ENCODE assay signal across 23 cellular contexts in the genomic region with DNA sequence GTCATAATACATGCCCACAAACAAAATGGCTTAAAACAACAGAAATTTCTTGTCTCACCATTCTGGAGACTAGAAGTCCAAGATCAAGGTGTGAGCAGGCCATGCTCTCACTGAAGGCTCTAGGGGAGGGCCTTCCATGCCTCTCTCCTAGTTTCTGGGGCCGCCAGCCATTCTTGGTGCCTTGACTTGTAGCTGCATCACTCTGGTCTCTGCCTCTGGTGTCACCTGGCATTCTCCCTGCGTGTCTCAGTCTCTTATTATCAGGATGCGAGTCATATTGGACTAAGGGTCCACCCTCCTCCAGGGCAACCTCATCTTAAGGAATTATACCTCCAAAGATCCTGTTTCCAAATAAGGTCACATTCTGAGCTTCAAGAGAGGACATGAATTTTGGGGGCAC.
A peak's percentile ranks its signal among the peaks of the same experiment; 100 is the strongest.
DNase-seq lines count a peak whose midpoint lies in the region; ATAC-seq and TF ChIP-seq lines count a peak whose summit lies in the region.
"Had no signal": no experiment of that assay in that cellular context is flagged by ENCODE, and none has a peak within 500 bp of the region (broad histone marks: within the 10 kb centered on the region; RNA-seq: fewer than 3 reads in every experiment).

No MANE protein-coding gene starts in this region.

- dilution Hi-C loops in mammary epithelial cell (cut with HindIII; ENCODE audit: low sequenced_read_pairs), result no loop called here

- no peak overlapping the region for H3K4me2 ChIP-seq in mammary epithelial cell (ENCODE audit: insufficient read depth, low read depth, low read length)
- H3K4me2 ChIP-seq: BLaER1 had no signal

- H3K27me3 ChIP-seq in mammary epithelial cell (ENCODE audit: insufficient read depth, low read length), result no peaks in the 10 kb centered on the region
- H3K27me3 ChIP-seq in foreskin keratinocyte, result no peaks in the 10 kb centered on the region
- H3K27me3 ChIP-seq: BLaER1, MG63, Peyer's patch had no signal

- H3K4me1 Mint-ChIP-seq in MCF 10A (ENCODE audit: insufficient read depth, unreplicated experiment), result no peaks in the 10 kb centered on the region
- H3K4me1 Mint-ChIP-seq: CD4-positive, CD25-positive, alpha-beta regulatory T cell had no signal

- H3K9me3 Mint-ChIP-seq in MCF 10A (ENCODE audit: unreplicated experiment), result no peaks in the 10 kb centered on the region
- H3K9me3 Mint-ChIP-seq: HFFc6 had no signal

- CTCF ChIA-PET in mammary epithelial cell (lab: Charles Lee; ENCODE audit: low non-redundant PET) (no interaction called here), MCF 10A (lab: Yijun Ruan, JAX) (no interaction called here)

- no peak overlapping the region for H3K27ac Mint-ChIP-seq in MCF 10A (ENCODE audit: low read depth, unreplicated experiment)
- H3K27ac Mint-ChIP-seq: CD4-positive, CD25-positive, alpha-beta regulatory T cell; HFFc6 had no signal

- no peak overlapping the region for H3K27ac ChIP-seq in mammary epithelial cell (ENCODE audit: insufficient read depth, low read depth, low read length)
- no peak overlapping the region for H3K27ac ChIP-seq in foreskin keratinocyte
- H3K27ac ChIP-seq: BLaER1, Peyer's patch, SK-N-MC had no signal

- ATAC-seq in foreskin keratinocyte (no peak), GM18907 (IDR thresholded peaks at IDR 0.05; ENCODE audit: unreplicated experiment) (no peak), HG03280 (IDR thresholded peaks at IDR 0.05; ENCODE audit: unreplicated experiment) (no peak), HG02610 (IDR thresholded peaks at IDR 0.05; ENCODE audit: unreplicated experiment) (no peak)
- ATAC-seq: K562 had no signal

- no peak overlapping the region for H2AFZ ChIP-seq in mammary epithelial cell (ENCODE audit: low read depth, low read length)

- TF ChIP-seq CTCF in mammary epithelial cell (conservative IDR thresholded peaks at IDR 0.05 in 1 of 2, IDR thresholded peaks at IDR 0.05 in 1 of 2; ENCODE audit: extremely low read depth in 1 of 2, insufficient read depth in 1 of 2, low read depth in 1 of 2, low read length in 2 of 2) (no peak), MCF 10A (IDR thresholded peaks at IDR 0.05; ENCODE audit: unreplicated experiment) (no peak), foreskin keratinocyte (conservative IDR thresholded peaks at IDR 0.05) (no peak)

- no peaks in the 10 kb centered on the region for H3K36me3 Mint-ChIP-seq in MCF 10A (ENCODE audit: insufficient read depth, unreplicated experiment)
- H3K36me3 Mint-ChIP-seq: CD4-positive, CD25-positive, alpha-beta regulatory T cell had no signal

- H3K9ac ChIP-seq in mammary epithelial cell (ENCODE audit: insufficient read depth, low read length), result no peak overlapping the region
- H3K9ac ChIP-seq: BLaER1 had no signal

- intact Hi-C loops in mammary epithelial cell (cut with micrococcal nuclease) (no loop called here), MCF 10A (cut with micrococcal nuclease) (no loop called here)

- POLR2A ChIA-PET in MCF 10A (lab: Yijun Ruan, JAX), result no interaction called here

- 69% methylated on average over 3 of the region's 3 CpGs for WGBS in mammary epithelial cell (ENCODE audit: low coverage, missing lambda C conversion rate)

- peak; percentile 21 for DNase-seq in mammary epithelial cell
- no peak for DNase-seq in MCF 10A (ENCODE audit: unreplicated experiment)
- DNase-seq in M059J (ENCODE audit: low read depth), result peak; percentile 14
- peak; percentile 14 to 28 for DNase-seq in foreskin keratinocyte
- no peak for DNase-seq in HUDEP-2 (lab: John Stamatoyannopoulos, UW; ENCODE audit: unreplicated experiment in 76 of 76)
- DNase-seq: CD4-positive, CD25-positive, alpha-beta regulatory T cell; GOT3; HFFc6; Kasumi-1; MG63; NCI-H1105 treated with DMSO at 0.1 percent for 48 hours; NCI-H2029 treated with DMSO at 0.1 percent for 48 hours; NCI-H510A; NCI-H69; SIG-M5 had no signal

- H4K20me1 ChIP-seq in mammary epithelial cell (ENCODE audit: insufficient read depth, low read length), result no peaks in the 10 kb centered on the region
- H4K20me1 ChIP-seq: BLaER1 had no signal

- H3K4me3 ChIP-seq in mammary epithelial cell (replicated peaks in 1 of 3; ENCODE audit: insufficient read depth in 1 of 3, low read depth in 2 of 3, low read length in 3 of 3), result no peak overlapping the region
- H3K4me3 ChIP-seq: BLaER1, HAP-1, K562, MG63, Peyer's patch, SK-N-MC had no signal

- BruUV-seq in mammary epithelial cell (replicated peaks; lab: Mats Ljungman, UMichigan) (no TSS peak), MCF 10A (replicated peaks; lab: Mats Ljungman, UMichigan) (no TSS peak)

- H3K9me3 ChIP-seq in mammary epithelial cell (replicated peaks; ENCODE audit: insufficient read depth, low read length), result no peaks in the 10 kb centered on the region
- H3K9me3 ChIP-seq: BLaER1, HAP-1, MG63, Peyer's patch had no signal

- no peaks in the 10 kb centered on the region for H3K79me2 ChIP-seq in mammary epithelial cell (ENCODE audit: insufficient read depth, low read length)

- H3K4me3 Mint-ChIP-seq in MCF 10A (ENCODE audit: unreplicated experiment), result no peak overlapping the region
- H3K4me3 Mint-ChIP-seq: CD4-positive, CD25-positive, alpha-beta regulatory T cell; HFFc6 had no signal

- H3K4me1 ChIP-seq in mammary epithelial cell (ENCODE audit: insufficient read depth, low read length) (peaks cover 20% of the 10 kb centered on the region), foreskin keratinocyte (peaks cover 5% of the 10 kb centered on the region)
- H3K4me1 ChIP-seq: HAP-1, Peyer's patch had no signal

- H3K36me3 ChIP-seq in mammary epithelial cell (ENCODE audit: insufficient read depth, low read length), result no peaks in the 10 kb centered on the region
- H3K36me3 ChIP-seq: BLaER1, HAP-1, MG63, Peyer's patch had no signal

- peaks cover 30% of the 10 kb centered on the region for H3K27me3 Mint-ChIP-seq in MCF 10A (ENCODE audit: insufficient read depth, unreplicated experiment)

- in situ Hi-C loops in mammary epithelial cell (cut with MboI; ENCODE audit: low sequenced_read_pairs in 2 of 2), result no loop called here

Comparison
In these comparisons a context has a peak if more than half of its experiments do, and no peak if none do; other contexts are left out.
1. DNase-seq: peak in mammary epithelial cell (single experiment), M059J (single experiment) and foreskin keratinocyte (2 of 2); none in MCF 10A (single experiment) and HUDEP-2 (0 of 76).